In the genomic region with DNA sequence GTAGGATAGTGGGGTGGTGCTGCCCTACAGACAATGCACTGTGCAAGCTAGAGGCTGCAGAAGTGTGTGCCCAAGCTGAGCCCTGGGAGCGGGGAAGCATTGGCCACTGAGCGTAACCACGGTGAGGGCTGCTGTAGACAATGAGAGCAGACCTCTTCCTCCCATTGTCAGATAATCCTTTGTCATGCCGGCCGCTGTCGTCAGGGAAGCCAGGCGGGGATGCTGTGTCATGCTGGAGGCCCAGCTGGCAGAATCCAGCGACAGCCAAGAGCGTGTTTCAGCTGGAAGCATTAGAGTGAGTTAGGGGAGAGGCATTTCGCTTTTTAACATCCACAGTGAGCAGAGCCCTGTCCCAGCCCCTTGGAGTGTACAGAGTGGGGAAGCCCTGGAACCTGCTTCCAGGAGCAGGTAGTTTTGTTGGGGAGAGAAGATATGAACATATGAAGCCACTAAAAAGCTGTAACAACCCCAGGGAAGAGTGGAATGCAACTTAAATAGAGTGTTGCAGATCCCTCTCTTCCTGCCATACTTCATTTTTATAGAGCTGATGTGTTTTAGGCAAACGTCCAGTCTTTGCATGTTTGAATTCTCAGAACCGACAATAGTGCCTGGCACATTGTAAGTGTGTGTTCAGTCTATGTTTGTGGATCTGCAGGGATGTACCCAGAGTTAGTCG, we compare ENCODE assay signal across 8 cellular contexts. TPM values are rescaled to one million over a fixed set of nuclear protein-coding genes. Genes with fewer than 3 reads are reported as not detected.
DNase-seq lines count a peak whose midpoint lies in the region; TF ChIP-seq lines count a peak whose summit lies in the region.

No MANE protein-coding gene starts in this region.

- no peak for TF ChIP-seq CTCF in epithelial cell of esophagus (IDR thresholded peaks at IDR 0.05; ENCODE audit: insufficient read depth, low read depth, low read length, missing control alignments)

- DNase-seq in DMS153 (lab: John Stamatoyannopoulos, UW), result peak; percentile 67
- DNase-seq in NCI-H748 (lab: John Stamatoyannopoulos, UW; ENCODE audit: unreplicated experiment), result peak; percentile 69
- DNase-seq in epithelial cell of esophagus (ENCODE audit: low read depth), result peak; percentile 89
- peak; percentile 88 for DNase-seq in mesenteric fat pad (ENCODE audit: low spot score)
- no peak for DNase-seq in activated CD4-positive, alpha-beta T cell treated with anti-CD3 and anti-CD28 coated beads for 4 hours
- DNase-seq in central memory CD4-positive, alpha-beta T cell, result no peak
- no peak for DNase-seq in DMS79 treated with DMSO at 0.1 percent for 48 hours (lab: John Stamatoyannopoulos, UW)
- DNase-seq in activated CD4-positive, CD25-positive, alpha-beta regulatory T cell treated with anti-CD3 and anti-CD28 coated beads, Interleukin-2, amount 50 U/mL, for 72 hours, result no peak

- no peak overlapping the region for H3K4me3 ChIP-seq in epithelial cell of esophagus (ENCODE audit: low read length)

RNA-seq across cellular contexts. Expression of gene CTIF, which starts 7.0 kb away (rescaled TPM):
- 196 TPM for total RNA-seq in mesenteric fat pad

Comparison
In these comparisons a context has a peak if more than half of its experiments do, and no peak if none do; other contexts are left out.
1. DNase-seq: peak in DMS153 (single experiment), NCI-H748 (single experiment), epithelial cell of esophagus (single experiment) and mesenteric fat pad (single experiment); none in activated CD4-positive, alpha-beta T cell treated with anti-CD3 and anti-CD28 coated beads for 4 hours (0 of 2), central memory CD4-positive, alpha-beta T cell (single experiment), DMS79 treated with DMSO at 0.1 percent for 48 hours (single experiment) and activated CD4-positive, CD25-positive, alpha-beta regulatory T cell treated with anti-CD3 and anti-CD28 coated beads, Interleukin-2, amount 50 U/mL, for 72 hours (single experiment).